Comparison of ENCODE assay signal across 12 cellular contexts in genomic region chr19:18063463-18063862, GRCh38.
DNase-seq lines count a peak whose midpoint lies in the region; ATAC-seq and TF ChIP-seq lines count a peak whose summit lies in the region.
"Had no signal": no experiment of that assay in that cellular context is flagged by ENCODE, and none has a peak within 500 bp of the region (broad histone marks: within the 10 kb centered on the region; RNA-seq: fewer than 3 reads in every experiment).

No MANE protein-coding gene starts in this region.

- TF ChIP-seq CTCF in GM12872 (IDR thresholded peaks at IDR 0.05; ENCODE audit: insufficient read depth, low read depth, low read length) (peak; percentile 47; the same call in 2 of the 3 replicates), WERI-Rb-1 (IDR thresholded peaks at IDR 0.05; ENCODE audit: low read depth, low read length) (peak; percentile 56)

- H3K27ac ChIP-seq in WERI-Rb-1 (no peak overlapping the region), layer of hippocampus (ENCODE audit: low read depth, low read length) (peak overlapping the region; percentile 22)
- H3K27ac ChIP-seq: pancreas, RWPE1 had no signal

- H3K27me3 ChIP-seq in WERI-Rb-1 (ENCODE audit: insufficient read depth, low read depth, severe bottlenecking), result no peaks in the 10 kb centered on the region
- no peaks in the 10 kb centered on the region for H3K27me3 ChIP-seq in layer of hippocampus (ENCODE audit: control insufficient read depth, insufficient read depth, low read length)
- H3K27me3 ChIP-seq: pancreas had no signal

- H3K9me3 ChIP-seq in WERI-Rb-1 (ENCODE audit: severe bottlenecking), result no peaks in the 10 kb centered on the region
- H3K9me3 ChIP-seq: pancreas had no signal

- H3K4me3 ChIP-seq in WERI-Rb-1 (ENCODE audit: low read depth, low read length), result no peak overlapping the region
- H3K4me3 ChIP-seq: pancreas had no signal

- in situ Hi-C loops in ACHN (cut with HindIII; ENCODE audit: low pct_ligation_motif_present, low pct_unique_long_range_greater_than_20kb, low sequenced_read_pairs), result no loop called here

- ATAC-seq in GM21737 (IDR thresholded peaks at IDR 0.05; ENCODE audit: unreplicated experiment), result no peak
- ATAC-seq: pancreas had no signal

- no peaks in the 10 kb centered on the region for H3K36me3 ChIP-seq in WERI-Rb-1
- H3K36me3 ChIP-seq: pancreas had no signal

- peak; percentile 63 for DNase-seq in ACHN
- DNase-seq in WERI-Rb-1, result peak; percentile 40
- no peak for DNase-seq in NCI-H2196 (lab: John Stamatoyannopoulos, UW; ENCODE audit: unreplicated experiment)
- no peak for DNase-seq in COLO829 (ENCODE audit: low spot score)
- DNase-seq in SHP77 treated with DMSO at 0.1 percent for 48 hours (lab: John Stamatoyannopoulos, UW), result no peak
- DNase-seq: DMS153, NCI-H1105 treated with DMSO at 0.1 percent for 48 hours, pancreas had no signal

Comparison
In these comparisons a context has a peak if more than half of its experiments do, and no peak if none do; other contexts are left out.
1. DNase-seq: peak in ACHN (single experiment) and WERI-Rb-1 (single experiment); none in NCI-H2196 (single experiment), COLO829 (single experiment) and SHP77 treated with DMSO at 0.1 percent for 48 hours (single experiment).